In genomic region chr9:109910616-109911568, GRCh38 we compare ENCODE assay signal across 9 cellular contexts.
DNase-seq lines count a peak whose midpoint lies in the region; ATAC-seq and TF ChIP-seq lines count a peak whose summit lies in the region.
"Had no signal": no experiment of that assay in that cellular context is flagged by ENCODE, and none has a peak within 500 bp of the region (broad histone marks: within the 10 kb centered on the region; RNA-seq: fewer than 3 reads in every experiment).

No MANE protein-coding gene starts in this region.

- H3K27ac ChIP-seq in SK-N-MC (0 out of 2 replicates have a peak overlapping the region, but pooled peaks have one; percentile 12), rectal smooth muscle tissue (ENCODE audit: low read depth, low read length) (peak overlapping the region; percentile 10)

- no peak for TF ChIP-seq CTCF in fibroblast of the aortic adventitia (IDR thresholded peaks at IDR 0.05; ENCODE audit: insufficient read depth, low read length)

- H3K9ac ChIP-seq in SK-N-MC (ENCODE audit: insufficient read length) (no peak overlapping the region), rectal smooth muscle tissue (ENCODE audit: low read length) (no peak overlapping the region)

- DNase-seq in Daoy (ENCODE audit: low read depth) (peak; percentile 61), SK-N-MC (ENCODE audit: low read depth, low spot score) (no peak), fibroblast of the aortic adventitia (ENCODE audit: low read depth) (peak; percentile 82), activated T-cell treated with anti-CD3 and anti-CD28 coated beads for 4 hours (no peak)
- DNase-seq: NCI-H187 treated with DMSO at 0.1 percent for 48 hours had no signal

- H3K36me3 ChIP-seq in SK-N-MC (ENCODE audit: insufficient read depth, low read length), result no peaks in the 10 kb centered on the region
- H3K36me3 ChIP-seq in rectal smooth muscle tissue (ENCODE audit: control insufficient read depth, insufficient read depth, low read length), result no peaks in the 10 kb centered on the region

- H3K4me1 ChIP-seq in rectal smooth muscle tissue (ENCODE audit: control insufficient read depth, insufficient read depth, low read length), result no peaks in the 10 kb centered on the region

- no peak overlapping the region for H3K4me3 ChIP-seq in SK-N-MC
- H3K4me3 ChIP-seq in fibroblast of the aortic adventitia (ENCODE audit: low read depth, low read length), result no peak overlapping the region
- no peak overlapping the region for H3K4me3 ChIP-seq in rectal smooth muscle tissue (ENCODE audit: low read length)

- H3K9me3 ChIP-seq in SK-N-MC (ENCODE audit: low read depth, low read length), result no peaks in the 10 kb centered on the region

- no peaks in the 10 kb centered on the region for H3K27me3 ChIP-seq in rectal smooth muscle tissue (ENCODE audit: control insufficient read depth, insufficient read depth, low read length)

- ATAC-seq in HG02840 (IDR thresholded peaks at IDR 0.05; ENCODE audit: low FRiP score, unreplicated experiment), result no peak
- no peak for ATAC-seq in GM18520 (IDR thresholded peaks at IDR 0.05; ENCODE audit: unreplicated experiment)
- ATAC-seq in GM19455 (IDR thresholded peaks at IDR 0.05; ENCODE audit: unreplicated experiment), result no peak

Comparison
In these comparisons a context has a peak if more than half of its experiments do, and no peak if none do; other contexts are left out.
1. DNase-seq: peak in Daoy (single experiment) and fibroblast of the aortic adventitia (single experiment); none in SK-N-MC (single experiment) and activated T-cell treated with anti-CD3 and anti-CD28 coated beads for 4 hours (single experiment).